ENCODE assay signal across 25 cellular contexts in the genomic region with DNA sequence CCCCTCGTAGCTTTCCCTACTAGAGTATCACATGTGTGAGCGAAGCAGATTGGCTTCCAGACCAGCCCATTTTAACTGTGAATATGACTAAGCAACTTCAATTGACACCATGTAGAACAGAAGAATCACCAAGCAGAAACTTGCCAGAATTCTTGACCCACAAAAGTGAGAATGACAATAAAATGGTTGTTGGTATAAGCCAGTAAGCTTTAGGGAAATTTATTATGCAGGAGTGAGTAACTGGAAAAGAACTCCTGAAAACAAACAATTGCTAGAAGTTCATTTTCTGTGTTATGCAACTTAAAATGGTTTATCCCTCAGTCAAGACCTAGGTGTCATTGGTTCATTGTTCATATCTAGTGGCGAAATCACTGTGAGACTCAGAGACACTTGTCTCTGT.
"Had no signal": no experiment of that assay in that cellular context is flagged by ENCODE, and none has a peak within 500 bp of the region (broad histone marks: within the 10 kb centered on the region; RNA-seq: fewer than 3 reads in every experiment).

No MANE protein-coding gene starts in this region.

- H3K4me3 Mint-ChIP-seq: memory B cell; natural killer cell; stimulated activated memory B cell treated with anti-CD40 and anti-IgM and Interleukin-4, amounts not matched to agents 10 μg/mL and 1 μg/mL and 100 μg/mL, for 72 hours; type B pancreatic cell had no signal

- H3K27me3 Mint-ChIP-seq: memory B cell had no signal

- H3K27ac Mint-ChIP-seq: memory B cell; natural killer cell; stimulated activated memory B cell treated with anti-CD40 and anti-IgM and Interleukin-4, amounts not matched to agents 10 μg/mL and 1 μg/mL and 100 μg/mL, for 72 hours; type B pancreatic cell had no signal

- H3K4me1 Mint-ChIP-seq: memory B cell; natural killer cell; stimulated activated memory B cell treated with anti-CD40 and anti-IgM and Interleukin-4, amounts not matched to agents 10 μg/mL and 1 μg/mL and 100 μg/mL, for 72 hours had no signal

- FAIRE-seq: endothelial cell of umbilical vein, keratinocyte, pancreas had no signal

- H3K27ac ChIP-seq: coronary artery, gastrocnemius medialis, lower lobe of right lung, pancreas, sigmoid colon, skin epidermis, spleen, testis, tibial artery had no signal

- H3K4me3 ChIP-seq: coronary artery, gastrocnemius medialis, lower lobe of right lung, pancreas, sigmoid colon, skin epidermis, spleen, testis, tibial artery had no signal

- H3K9me3 Mint-ChIP-seq: memory B cell; natural killer cell; stimulated activated memory B cell treated with anti-CD40 and anti-IgM and Interleukin-4, amounts not matched to agents 10 μg/mL and 1 μg/mL and 100 μg/mL, for 72 hours; type B pancreatic cell had no signal

- H3K4me1 ChIP-seq: gastrocnemius medialis, lower lobe of right lung, pancreas, sigmoid colon, spleen, testis, tibial artery had no signal

- H3K27me3 ChIP-seq: gastrocnemius medialis, pancreas, sigmoid colon, spleen, testis, tibial artery had no signal

- H3K36me3 ChIP-seq: gastrocnemius medialis, lower lobe of right lung, pancreas, sigmoid colon, spleen, tibial artery had no signal

- DNase-seq: dermis blood vessel endothelial cell; effector memory CD4-positive, alpha-beta T cell; foreskin fibroblast; gastrocnemius medialis; head of caudate nucleus; left ventricle myocardium superior; lower lobe of right lung; natural killer cell; occipital lobe; pancreas; right cardiac atrium; sigmoid colon; spleen; stimulated activated CD4-positive, alpha-beta T cell treated with anti-CD3 and anti-CD28 coated beads, Interleukin-4, amount 100 ng/mL, for 4 hours; stimulated activated naive CD8-positive, alpha-beta T cell treated with anti-CD3 and anti-CD28 coated beads, Interleukin-15, Interleukin-2, amounts not matched to agents 100 U/mL and 50 U/mL, for 24 hours; substantia nigra; testis; tibial artery had no signal

- H3K9me3 ChIP-seq: gastrocnemius medialis, lower lobe of right lung, pancreas, sigmoid colon, spleen, testis, tibial artery had no signal

- ATAC-seq: gastrocnemius medialis; left ventricle myocardium superior; lower lobe of right lung; natural killer cell; pancreas; right cardiac atrium; stimulated activated memory B cell treated with anti-CD40 and anti-IgM and Interleukin-4, amounts not matched to agents 10 μg/mL and 1 μg/mL and 100 μg/mL, for 72 hours; stimulated activated naive CD8-positive, alpha-beta T cell treated with anti-CD3 and anti-CD28 coated beads, Interleukin-15, Interleukin-2, amounts not matched to agents 100 U/mL and 50 U/mL, for 24 hours had no signal

- H3K36me3 Mint-ChIP-seq: memory B cell; natural killer cell; stimulated activated memory B cell treated with anti-CD40 and anti-IgM and Interleukin-4, amounts not matched to agents 10 μg/mL and 1 μg/mL and 100 μg/mL, for 72 hours; type B pancreatic cell had no signal
